8 cellular contexts compared by ENCODE assay signal in genomic region chr4:15655223-15656037, GRCh38. TPM values are rescaled to one million over a fixed set of nuclear protein-coding genes. Genes with fewer than 3 reads are reported as not detected.
DNase-seq lines count a peak whose midpoint lies in the region; ATAC-seq and TF ChIP-seq lines count a peak whose summit lies in the region.

A gene with protein sequence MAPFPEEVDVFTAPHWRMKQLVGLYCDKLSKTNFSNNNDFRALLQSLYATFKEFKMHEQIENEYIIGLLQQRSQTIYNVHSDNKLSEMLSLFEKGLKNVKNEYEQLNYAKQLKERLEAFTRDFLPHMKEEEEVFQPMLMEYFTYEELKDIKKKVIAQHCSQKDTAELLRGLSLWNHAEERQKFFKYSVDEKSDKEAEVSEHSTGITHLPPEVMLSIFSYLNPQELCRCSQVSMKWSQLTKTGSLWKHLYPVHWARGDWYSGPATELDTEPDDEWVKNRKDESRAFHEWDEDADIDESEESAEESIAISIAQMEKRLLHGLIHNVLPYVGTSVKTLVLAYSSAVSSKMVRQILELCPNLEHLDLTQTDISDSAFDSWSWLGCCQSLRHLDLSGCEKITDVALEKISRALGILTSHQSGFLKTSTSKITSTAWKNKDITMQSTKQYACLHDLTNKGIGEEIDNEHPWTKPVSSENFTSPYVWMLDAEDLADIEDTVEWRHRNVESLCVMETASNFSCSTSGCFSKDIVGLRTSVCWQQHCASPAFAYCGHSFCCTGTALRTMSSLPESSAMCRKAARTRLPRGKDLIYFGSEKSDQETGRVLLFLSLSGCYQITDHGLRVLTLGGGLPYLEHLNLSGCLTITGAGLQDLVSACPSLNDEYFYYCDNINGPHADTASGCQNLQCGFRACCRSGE (minus strand): TSS chr4:15655357. CDS start chr4:15655287, 70 bp downstream.

- H3K27ac ChIP-seq in iPS-18a (ENCODE audit: low read length): peak within 1 kb of the TSS; percentile 94
- peak within 1 kb of the TSS; percentile 99 for H3K27ac ChIP-seq in skeletal muscle tissue (ENCODE audit: low read depth, low read length)

- peaks cover 13% of the 10 kb centered on the region for H3K4me1 ChIP-seq in iPS-18a (ENCODE audit: control insufficient read depth, low read depth, low read length)
- peaks cover 18 to 30% (median 29%) of the 10 kb centered on the region in 3 donors for H3K4me1 ChIP-seq in skeletal muscle tissue (ENCODE audit: control insufficient read depth in 3 of 3, insufficient read depth in 3 of 3, low read length in 3 of 3)

- H3K9me3 ChIP-seq in iPS-18a (ENCODE audit: control insufficient read depth, low read depth, low read length) (no peaks in the 10 kb centered on the region), skeletal muscle tissue (ENCODE audit: control insufficient read depth in 3 of 3, low read length in 3 of 3) (no peaks in the 10 kb centered on the region)

- no peaks in the 10 kb centered on the region for H3K9me3 Mint-ChIP-seq in brain

- peak; percentile 73 for ATAC-seq in HG02970 (IDR thresholded peaks at IDR 0.05; ENCODE audit: low FRiP score, unreplicated experiment)

- H3K27me3 ChIP-seq in iPS-18a (ENCODE audit: control insufficient read depth, insufficient read depth, low read length) (no peaks in the 10 kb centered on the region), skeletal muscle tissue (ENCODE audit: control insufficient read depth in 3 of 3, insufficient read depth in 3 of 3, low read length in 3 of 3) (no peaks in the 10 kb centered on the region)

- DNase-seq in NCI-H82 (lab: John Stamatoyannopoulos, UW) (peak; percentile 84), NCI-H82 treated with DMSO at 0.1 percent for 48 hours (lab: John Stamatoyannopoulos, UW; ENCODE audit: unreplicated experiment) (no peak), NCI-H2029 (lab: John Stamatoyannopoulos, UW) (peak; percentile 71), UCSD-AML1 (lab: John Stamatoyannopoulos, UW; ENCODE audit: unreplicated experiment) (peak; percentile 90)

- H3K36me3 Mint-ChIP-seq in brain: peaks cover 3% of the 10 kb centered on the region

- peaks cover 4% of the 10 kb centered on the region for H3K27me3 Mint-ChIP-seq in brain

- peak within 1 kb of the TSS; percentile 82 for H3K4me3 ChIP-seq in iPS-18a (ENCODE audit: low read length)
- peak within 1 kb of the TSS; percentile 89 to 93 (median 90) for H3K4me3 ChIP-seq in skeletal muscle tissue (ENCODE audit: low read length in 3 of 3)

- H3K36me3 ChIP-seq in iPS-18a (ENCODE audit: control insufficient read depth, low read depth, low read length): no peaks in the 10 kb centered on the region
- H3K36me3 ChIP-seq in skeletal muscle tissue (ENCODE audit: control insufficient read depth in 3 of 3, insufficient read depth in 3 of 3, low read length in 3 of 3): no peaks in the 10 kb centered on the region

- H3K9ac ChIP-seq in iPS-18a (ENCODE audit: low read length) (peak within 1 kb of the TSS; percentile 92), skeletal muscle tissue (ENCODE audit: low read depth in 1 of 3, low read length in 3 of 3) (peak within 1 kb of the TSS; percentile 89 to 99 (median 98))

- peak within 1 kb of the TSS; percentile 91 to 99 (median 98) for H3K4me3 Mint-ChIP-seq in brain

- peak within 1 kb of the TSS; percentile 99 to 100 (median 100) for H3K27ac Mint-ChIP-seq in brain

- TF ChIP-seq CTCF in brain (conservative IDR thresholded peaks at IDR 0.05): no peak

- H3K4me1 Mint-ChIP-seq in brain: peaks cover 60% of the 10 kb centered on the region

RNA-seq across cellular contexts. Expression of the gene that starts here (rescaled TPM):
- 101 TPM for polyA plus RNA-seq in brain (ENCODE audit: insufficient read depth, low read depth, low replicate concordance)
- 133 TPM for total RNA-seq in skeletal muscle tissue
